In the genomic region with DNA sequence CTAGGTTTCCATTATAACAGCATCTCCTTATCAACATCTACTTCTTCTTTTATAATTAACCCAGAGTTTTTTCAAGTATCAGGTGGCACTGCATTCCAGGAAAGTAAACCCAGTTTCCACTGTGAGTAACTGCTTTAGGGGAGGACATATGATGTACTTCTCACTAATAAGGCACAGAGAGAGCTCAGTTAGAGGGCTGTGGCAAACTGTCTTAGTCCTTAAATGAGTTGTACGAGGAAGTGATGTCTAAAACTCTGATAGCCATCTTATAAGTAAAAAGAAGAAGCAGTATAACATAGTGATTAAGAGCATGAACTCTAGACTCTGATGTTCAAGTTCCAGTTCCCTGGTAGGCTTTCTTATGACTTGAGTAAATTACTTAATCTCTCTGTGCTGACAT, we compare ENCODE assay signal across 11 cellular contexts. TPM values are rescaled to one million over a fixed set of nuclear protein-coding genes. Genes with fewer than 3 reads are reported as not detected.
DNase-seq lines count a peak whose midpoint lies in the region; ATAC-seq, FAIRE-seq and TF ChIP-seq lines count a peak whose summit lies in the region.
"Had no signal": no experiment of that assay in that cellular context is flagged by ENCODE, and none has a peak within 500 bp of the region (broad histone marks: within the 10 kb centered on the region; RNA-seq: fewer than 3 reads in every experiment).

No MANE protein-coding gene starts in this region.

- no peaks in the 10 kb centered on the region for H3K36me3 Mint-ChIP-seq in activated T-helper 1 cell treated with anti-CD3 and anti-CD28 coated beads, Interleukin-12 subunit alpha, Interleukin-12 subunit beta, Interleukin-2, Interleukin-4 antibody, amounts not matched to agents 30 ng/mL and 10 ng/mL and 1 ng/mL, durations not matched to agents 14 hours and 24 hours and 36 hours (ENCODE audit: low read depth)
- H3K36me3 Mint-ChIP-seq: CD8-positive, alpha-beta memory T cell had no signal

- peaks cover 30% of the 10 kb centered on the region for H3K4me1 Mint-ChIP-seq in activated T-helper 1 cell treated with anti-CD3 and anti-CD28 coated beads, Interleukin-12 subunit alpha, Interleukin-12 subunit beta, Interleukin-2, Interleukin-4 antibody, amounts not matched to agents 30 ng/mL and 10 ng/mL and 1 ng/mL, durations not matched to agents 14 hours and 24 hours and 36 hours (ENCODE audit: low read depth)
- H3K4me1 Mint-ChIP-seq: CD8-positive, alpha-beta memory T cell had no signal

- H3K4me3 Mint-ChIP-seq in activated T-helper 1 cell treated with anti-CD3 and anti-CD28 coated beads, Interleukin-12 subunit alpha, Interleukin-12 subunit beta, Interleukin-2, Interleukin-4 antibody, amounts not matched to agents 30 ng/mL and 10 ng/mL and 1 ng/mL, durations not matched to agents 14 hours and 24 hours and 36 hours: peak overlapping the region; percentile 23
- H3K4me3 Mint-ChIP-seq: CD8-positive, alpha-beta memory T cell had no signal

- intact Hi-C loops in activated T-helper 1 cell treated with anti-CD3 and anti-CD28 coated beads, Interleukin-12 subunit alpha, Interleukin-12 subunit beta, Interleukin-2, Interleukin-4 antibody, amounts not matched to agents 30 ng/mL and 10 ng/mL and 1 ng/mL, durations not matched to agents 14 hours and 24 hours and 36 hours (cut with micrococcal nuclease): loop anchor here (5.0 kb wide), 2 partner anchors 57 to 447 kb away; partner anchors contain the start of gene PTGS2

- ATAC-seq in GM19468 (IDR thresholded peaks at IDR 0.05; ENCODE audit: extremely low read depth, unreplicated experiment) (peak; percentile 69), HG03280 (IDR thresholded peaks at IDR 0.05; ENCODE audit: unreplicated experiment) (peak; percentile 73), HG03135 (IDR thresholded peaks at IDR 0.05; ENCODE audit: unreplicated experiment) (no peak)

- peaks cover 2% of the 10 kb centered on the region for H3K27me3 Mint-ChIP-seq in activated T-helper 1 cell treated with anti-CD3 and anti-CD28 coated beads, Interleukin-12 subunit alpha, Interleukin-12 subunit beta, Interleukin-2, Interleukin-4 antibody, amounts not matched to agents 30 ng/mL and 10 ng/mL and 1 ng/mL, durations not matched to agents 14 hours and 24 hours and 36 hours (ENCODE audit: insufficient read depth)
- H3K27me3 Mint-ChIP-seq: CD8-positive, alpha-beta memory T cell had no signal

- peaks cover 2% of the 10 kb centered on the region for H3K9me3 Mint-ChIP-seq in activated T-helper 1 cell treated with anti-CD3 and anti-CD28 coated beads, Interleukin-12 subunit alpha, Interleukin-12 subunit beta, Interleukin-2, Interleukin-4 antibody, amounts not matched to agents 30 ng/mL and 10 ng/mL and 1 ng/mL, durations not matched to agents 14 hours and 24 hours and 36 hours

- no peak for TF ChIP-seq POLR2A in GM12891 (IDR thresholded peaks at IDR 0.05; ENCODE audit: low read depth, low read length)

- no peak for FAIRE-seq in GM12891 (lab: Jason Lieb, UNC)
- FAIRE-seq in frontal cortex (lab: Jason Lieb, UNC): no peak

- DNase-seq in GM12891 (ENCODE audit: insufficient read length, low spot score) (no peak), HPDE6-E6E7 (ENCODE audit: extremely low spot score) (no peak), frontal cortex (ENCODE audit: low spot score in 2 of 2) (no peak), DMS 273 treated with DMSO at 0.1 percent for 48 hours (lab: John Stamatoyannopoulos, UW) (no peak)
- peak; percentile 6 for DNase-seq in activated T-helper 1 cell treated with anti-CD3 and anti-CD28 coated beads, Interleukin-12 subunit alpha, Interleukin-12 subunit beta, Interleukin-2, Interleukin-4 antibody, amounts not matched to agents 30 ng/mL and 10 ng/mL and 1 ng/mL, durations not matched to agents 14 hours and 24 hours and 36 hours (ENCODE audit: low spot score)
- DNase-seq: activated CD4-positive, CD25-positive, alpha-beta regulatory T cell treated with anti-CD3 and anti-CD28 coated beads, Interleukin-2, amount 50 U/mL, for 72 hours; CD8-positive, alpha-beta memory T cell; islet precursor cell had no signal

- H3K27ac Mint-ChIP-seq in activated T-helper 1 cell treated with anti-CD3 and anti-CD28 coated beads, Interleukin-12 subunit alpha, Interleukin-12 subunit beta, Interleukin-2, Interleukin-4 antibody, amounts not matched to agents 30 ng/mL and 10 ng/mL and 1 ng/mL, durations not matched to agents 14 hours and 24 hours and 36 hours: peak overlapping the region; percentile 61
- H3K27ac Mint-ChIP-seq: CD8-positive, alpha-beta memory T cell had no signal

TF ChIP-seq in GM12891, 5 proteins besides CTCF, POLR2A, EP300 and RAD21:
- TF ChIP-seq SPI1 (IDR thresholded peaks at IDR 0.05; ENCODE audit: low read depth, low read length) (peak; percentile 76), TAF1 (IDR thresholded peaks at IDR 0.05; ENCODE audit: low read depth, low read length) (no peak)

RNA-seq across cellular contexts. Expression of gene PTGS2, which starts 58.7 kb away (rescaled TPM):
- polyA plus RNA-seq in GM12891 (2012; ENCODE audit: low read depth, missing spikeins): 0.08 TPM
- 0.67 and 0.71 TPM in 2 replicates for total RNA-seq in activated T-helper 1 cell treated with anti-CD3 and anti-CD28 coated beads, Interleukin-12 subunit alpha, Interleukin-12 subunit beta, Interleukin-2, Interleukin-4 antibody, amounts not matched to agents 30 ng/mL and 10 ng/mL and 1 ng/mL, durations not matched to agents 14 hours and 24 hours and 36 hours
- 2.4 TPM for total RNA-seq in frontal cortex
- polyA plus RNA-seq: CD8-positive, alpha-beta memory T cell had no signal
